ENCODE assay signal across 22 cellular contexts in genomic region chr15:71997691-71998090, GRCh38.
"Had no signal": no experiment of that assay in that cellular context is flagged by ENCODE, and none has a peak within 500 bp of the region (broad histone marks: within the 10 kb centered on the region; RNA-seq: fewer than 3 reads in every experiment).

No MANE protein-coding gene starts in this region.

- ATAC-seq: activated T-cell treated with anti-CD3 and anti-CD28 coated beads, Interleukin-2, amount 50 U/mL, for 4 hours; left lung; natural killer cell; stimulated activated naive CD8-positive, alpha-beta T cell treated with anti-CD3 and anti-CD28 coated beads, Interleukin-15, Interleukin-2, amounts not matched to agents 100 U/mL and 50 U/mL, for 24 hours had no signal

- H3K9me3 Mint-ChIP-seq: activated T-helper 2 cell treated with anti-CD3 and anti-CD28 coated beads, Interferon-gamma antibody, Interleukin-2, Interleukin-4, amounts not matched to agents 10 μg/mL and 5 μg/mL and 100 μg/mL, durations not matched to agents 14 hours and 24 hours and 36 hours; mesothelial cell of epicardium; natural killer cell had no signal

- H3K4me1 ChIP-seq: adrenal gland, ascending aorta, left lung, sigmoid colon had no signal

- H3K4me1 Mint-ChIP-seq: natural killer cell had no signal

- H3K4me3 Mint-ChIP-seq: activated naive CD8-positive, alpha-beta T cell; activated T-cell treated with anti-CD3 and anti-CD28 coated beads, Interleukin-2, amount 50 U/mL, for 4 hours; mesothelial cell of epicardium; natural killer cell had no signal

- H3K4me3 ChIP-seq: adrenal gland, ascending aorta, left lung, lung, sigmoid colon had no signal

- DNase-seq: activated CD4-positive, alpha-beta T cell treated with anti-CD3 and anti-CD28 coated beads for 1 hour; activated CD4-positive, alpha-beta T cell treated with anti-CD3 and anti-CD28 coated beads, Interleukin-2, amount 50 U/mL, for 1 hour; activated CD8-positive, alpha-beta memory T cell treated with anti-CD3 and anti-CD28 coated beads, Interleukin-2, amount 50 U/mL, for 48 hours; activated naive CD4-positive, alpha-beta T cell; activated T-cell treated with anti-CD3 and anti-CD28 coated beads, Interleukin-2, amount 50 U/mL, for 4 hours; adrenal gland; effector CD4-positive, alpha-beta T cell; erythroblast; hippocampal formation; kidney glomerular epithelial cell; left lung; natural killer cell; sigmoid colon; stimulated activated CD4-positive, alpha-beta T cell treated with anti-CD3 and anti-CD28 coated beads, Interleukin-4, amount 100 ng/mL, for 1 hour; stimulated activated naive CD8-positive, alpha-beta T cell treated with anti-CD3 and anti-CD28 coated beads, Interleukin-15, Interleukin-2, amounts not matched to agents 100 U/mL and 50 U/mL, for 24 hours; T-helper 9 cell had no signal

- H3K27ac ChIP-seq: adrenal gland, ascending aorta, left lung, sigmoid colon had no signal

- H3K27me3 ChIP-seq: adrenal gland, ascending aorta, left lung, sigmoid colon had no signal

- FAIRE-seq: endometrium had no signal

- H3K9me3 ChIP-seq: adrenal gland, ascending aorta, left lung, sigmoid colon had no signal

- H3K27me3 Mint-ChIP-seq: activated naive CD8-positive, alpha-beta T cell had no signal

- H3K36me3 ChIP-seq: adrenal gland had no signal

- H3K27ac Mint-ChIP-seq: activated naive CD8-positive, alpha-beta T cell; activated T-helper 2 cell treated with anti-CD3 and anti-CD28 coated beads, Interferon-gamma antibody, Interleukin-2, Interleukin-4, amounts not matched to agents 10 μg/mL and 5 μg/mL and 100 μg/mL, durations not matched to agents 14 hours and 24 hours and 36 hours; mesothelial cell of epicardium; natural killer cell had no signal
